Comparison of ENCODE assay signal across 14 cellular contexts in the genomic region with DNA sequence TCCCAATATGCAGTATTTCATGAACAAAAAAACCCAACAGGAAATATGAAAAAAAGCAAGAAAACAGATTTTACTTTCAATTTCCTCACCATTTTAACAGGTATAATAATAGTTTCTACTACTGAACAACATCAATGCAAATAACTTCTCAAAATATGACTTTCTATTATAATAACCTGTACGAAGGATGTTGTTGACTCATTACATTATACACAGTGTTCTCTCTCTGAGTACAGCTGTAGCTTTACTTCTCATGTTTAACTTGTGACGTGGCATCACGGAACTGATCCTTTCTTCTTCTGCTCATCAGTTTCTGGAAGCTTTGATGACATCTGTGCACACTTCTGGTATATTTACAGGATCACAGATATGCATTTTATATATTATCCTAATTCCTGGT. TPM values are rescaled to one million over a fixed set of nuclear protein-coding genes. Genes with fewer than 3 reads are reported as not detected.
A peak's percentile ranks its signal among the peaks of the same experiment; 100 is the strongest.
DNase-seq lines count a peak whose midpoint lies in the region; ATAC-seq, FAIRE-seq and TF ChIP-seq lines count a peak whose summit lies in the region.
"Had no signal": no experiment of that assay in that cellular context is flagged by ENCODE, and none has a peak within 500 bp of the region (broad histone marks: within the 10 kb centered on the region; RNA-seq: fewer than 3 reads in every experiment).

No MANE protein-coding gene starts in this region.

- intact Hi-C loops in GM12878 (cut with micrococcal nuclease; ENCODE audit: unreplicated experiment) (no loop called here), uterus (cut with DNase I; ENCODE audit: low total_unique reads) (no loop called here)

- POLR2A ChIA-PET in GM12878 (lab: Charles Lee): no interaction called here

- no peak for TF ChIP-seq CTCF in GM12878 (IDR thresholded peaks at IDR 0.05 in 2 of 3, conservative IDR thresholded peaks at IDR 0.05 in 1 of 3; ENCODE audit: control insufficient read depth in 2 of 3, extremely low read depth in 1 of 3, insufficient read depth in 1 of 3, low read depth in 3 of 3, low read length in 3 of 3)
- no peak for TF ChIP-seq CTCF in uterus (IDR thresholded peaks at IDR 0.05)

- TF ChIP-seq RAD21 in GM12878 (IDR thresholded peaks at IDR 0.05; ENCODE audit: insufficient read depth, low read depth, low read length): no peak

- no peak overlapping the region for H3K9ac ChIP-seq in GM12878 (ENCODE audit: control insufficient read depth, insufficient read depth, low read length)
- H3K9ac ChIP-seq: SK-N-SH had no signal

- ATAC-seq in activated CD4-positive, CD25-positive, alpha-beta regulatory T cell treated with anti-CD3 and anti-CD28 coated beads, Interleukin-2, amount 50 U/mL, for 24 hours: peak; percentile 92 to 98
- ATAC-seq in GM21423 (IDR thresholded peaks at IDR 0.05; ENCODE audit: unreplicated experiment) (peak; percentile 85), HG03095 (IDR thresholded peaks at IDR 0.05; ENCODE audit: unreplicated experiment) (peak; percentile 90), GM12878 (peak; percentile 96)

- no peaks in the 10 kb centered on the region for H3K9me3 ChIP-seq in GM12878 (replicated peaks; ENCODE audit: control insufficient read depth, insufficient read depth, low read length)
- H3K9me3 ChIP-seq in uterus: no peaks in the 10 kb centered on the region
- H3K9me3 ChIP-seq: SK-N-SH had no signal

- H3K4me1 ChIP-seq in GM12878 (ENCODE audit: control insufficient read depth, insufficient read depth, low read length) (peaks cover 9% of the 10 kb centered on the region), uterus (no peaks in the 10 kb centered on the region)

- no peaks in the 10 kb centered on the region for H4K20me1 ChIP-seq in GM12878 (ENCODE audit: control insufficient read depth, insufficient read depth)

- H3K79me2 ChIP-seq in GM12878 (ENCODE audit: control insufficient read depth, insufficient read depth, low read length): no peaks in the 10 kb centered on the region

- CTCF ChIA-PET in GM12878 (lab: Yijun Ruan, JAX): interaction anchor here (1.4 kb wide), 1 partner anchor 131 kb away, joined by 3 read pairs; no protein-coding TSS in a partner anchor

- no peaks in the 10 kb centered on the region for H3K27me3 ChIP-seq in GM12878 (replicated peaks in 1 of 2; ENCODE audit: control insufficient read depth in 2 of 2, insufficient read depth in 2 of 2, low read length in 1 of 2)
- no peaks in the 10 kb centered on the region for H3K27me3 ChIP-seq in uterus

- H3K36me3 ChIP-seq in GM12878 (ENCODE audit: control insufficient read depth in 2 of 2, insufficient read depth in 2 of 2, low read length in 1 of 2): peaks cover 12 to 13% of the 10 kb centered on the region in 2 experiments; a peak in 3 of 4 replicates
- H3K36me3 ChIP-seq in uterus: no peaks in the 10 kb centered on the region

- no peak for DNase-seq in activated CD4-positive, CD25-positive, alpha-beta regulatory T cell treated with anti-CD3 and anti-CD28 coated beads, Interleukin-2, amount 50 U/mL, for 72 hours
- peak; percentile 48 for DNase-seq in GM12878 (ENCODE audit: low read depth, low spot score)
- DNase-seq in uterus: no peak
- no peak for DNase-seq in GF-D8 (lab: John Stamatoyannopoulos, UW)
- DNase-seq in midbrain (lab: John Stamatoyannopoulos, UW): no peak
- DNase-seq: activated CD8-positive, alpha-beta memory T cell treated with anti-CD3 and anti-CD28 coated beads, Interleukin-2, amount 50 U/mL, for 48 hours; IMR-90; NCI-H2227 treated with DMSO at 0.1 percent for 48 hours; SK-N-SH had no signal

- RAD21 ChIA-PET in GM12878 (lab: Charles Lee; ENCODE audit: unreplicated experiment): interaction anchor here (1.4 kb wide), 1 partner anchor 390 kb away, joined by 5 read pairs; no protein-coding TSS in a partner anchor

- in situ Hi-C loops in GM12878 (cut with MboI): no loop called here

- 0 out of 2 replicates have a peak overlapping the region, but pooled peaks have one; percentile 13 for H3K4me2 ChIP-seq in GM12878 (ENCODE audit: control insufficient read depth, insufficient read depth)
- H3K4me2 ChIP-seq: SK-N-SH had no signal

- H3K27ac ChIP-seq in GM12878 (ENCODE audit: control insufficient read depth, insufficient read depth) (peak overlapping the region; percentile 68), uterus (no peak overlapping the region)
- H3K27ac ChIP-seq: 22Rv1 had no signal

- SMC1A ChIA-PET in GM12878 (lab: Charles Lee; ENCODE audit: uncharacterized antibody, unreplicated experiment): interaction anchor here (1.3 kb wide), 1 partner anchor 9 kb away, joined by 3 read pairs; no protein-coding TSS in a partner anchor

- TF ChIP-seq POLR2A in GM12878 (IDR thresholded peaks at IDR 0.05; ENCODE audit: low read depth, low read length) (no peak), uterus (IDR thresholded peaks at IDR 0.05) (no peak)

- WGBS in GM12878 (ENCODE audit: insufficient coverage, insufficient replicate concordance, low lambda C conversion rate, missing lambda C conversion rate): 3% methylated on average over 3 of the region's 3 CpGs

- H3K4me3 ChIP-seq in GM12878 (no peak overlapping the region), uterus (no peak overlapping the region)
- H3K4me3 ChIP-seq: lung had no signal

- no peak for TF ChIP-seq EP300 in GM12878 (IDR thresholded peaks at IDR 0.05; ENCODE audit: borderline replicate concordance in 1 of 2, control insufficient read depth in 1 of 2, low read depth in 2 of 2, low read length in 2 of 2)

- BruUV-seq in GM12878 (replicated peaks; lab: Mats Ljungman, UMichigan): no TSS peak

- no peak overlapping the region for H2AFZ ChIP-seq in GM12878 (ENCODE audit: control insufficient read depth, low read depth, low read length)

- peak; percentile 95 for FAIRE-seq in GM12878 (lab: Jason Lieb, UNC)

TF ChIP-seq in GM12878, 131 proteins besides CTCF, POLR2A, EP300 and RAD21 (continues in another document):
- TF ChIP-seq, protein P1, sequence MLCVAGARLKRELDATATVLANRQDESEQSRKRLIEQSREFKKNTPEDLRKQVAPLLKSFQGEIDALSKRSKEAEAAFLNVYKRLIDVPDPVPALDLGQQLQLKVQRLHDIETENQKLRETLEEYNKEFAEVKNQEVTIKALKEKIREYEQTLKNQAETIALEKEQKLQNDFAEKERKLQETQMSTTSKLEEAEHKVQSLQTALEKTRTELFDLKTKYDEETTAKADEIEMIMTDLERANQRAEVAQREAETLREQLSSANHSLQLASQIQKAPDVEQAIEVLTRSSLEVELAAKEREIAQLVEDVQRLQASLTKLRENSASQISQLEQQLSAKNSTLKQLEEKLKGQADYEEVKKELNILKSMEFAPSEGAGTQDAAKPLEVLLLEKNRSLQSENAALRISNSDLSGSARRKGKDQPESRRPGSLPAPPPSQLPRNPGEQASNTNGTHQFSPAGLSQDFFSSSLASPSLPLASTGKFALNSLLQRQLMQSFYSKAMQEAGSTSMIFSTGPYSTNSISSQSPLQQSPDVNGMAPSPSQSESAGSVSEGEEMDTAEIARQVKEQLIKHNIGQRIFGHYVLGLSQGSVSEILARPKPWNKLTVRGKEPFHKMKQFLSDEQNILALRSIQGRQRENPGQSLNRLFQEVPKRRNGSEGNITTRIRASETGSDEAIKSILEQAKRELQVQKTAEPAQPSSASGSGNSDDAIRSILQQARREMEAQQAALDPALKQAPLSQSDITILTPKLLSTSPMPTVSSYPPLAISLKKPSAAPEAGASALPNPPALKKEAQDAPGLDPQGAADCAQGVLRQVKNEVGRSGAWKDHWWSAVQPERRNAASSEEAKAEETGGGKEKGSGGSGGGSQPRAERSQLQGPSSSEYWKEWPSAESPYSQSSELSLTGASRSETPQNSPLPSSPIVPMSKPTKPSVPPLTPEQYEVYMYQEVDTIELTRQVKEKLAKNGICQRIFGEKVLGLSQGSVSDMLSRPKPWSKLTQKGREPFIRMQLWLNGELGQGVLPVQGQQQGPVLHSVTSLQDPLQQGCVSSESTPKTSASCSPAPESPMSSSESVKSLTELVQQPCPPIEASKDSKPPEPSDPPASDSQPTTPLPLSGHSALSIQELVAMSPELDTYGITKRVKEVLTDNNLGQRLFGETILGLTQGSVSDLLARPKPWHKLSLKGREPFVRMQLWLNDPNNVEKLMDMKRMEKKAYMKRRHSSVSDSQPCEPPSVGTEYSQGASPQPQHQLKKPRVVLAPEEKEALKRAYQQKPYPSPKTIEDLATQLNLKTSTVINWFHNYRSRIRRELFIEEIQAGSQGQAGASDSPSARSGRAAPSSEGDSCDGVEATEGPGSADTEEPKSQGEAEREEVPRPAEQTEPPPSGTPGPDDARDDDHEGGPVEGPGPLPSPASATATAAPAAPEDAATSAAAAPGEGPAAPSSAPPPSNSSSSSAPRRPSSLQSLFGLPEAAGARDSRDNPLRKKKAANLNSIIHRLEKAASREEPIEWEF (IDR thresholded peaks at IDR 0.05; ENCODE audit: insufficient replicate concordance, low read depth, low read length): no peak
- TF ChIP-seq NR2F1 (conservative IDR thresholded peaks at IDR 0.05) (no peak), CREB1 (IDR thresholded peaks at IDR 0.05; ENCODE audit: low read depth) (peak; percentile 95), TBL1XR1 (IDR thresholded peaks at IDR 0.05; ENCODE audit: low read depth, low read length) (0 out of 2 replicates have a peak, but pooled peaks have one; percentile 42), SIN3A (IDR thresholded peaks at IDR 0.05; ENCODE audit: low read depth, low read length) (no peak), ETV6 (conservative IDR thresholded peaks at IDR 0.05 in 1 of 2, IDR thresholded peaks at IDR 0.05 in 1 of 2; ENCODE audit: borderline replicate concordance in 1 of 2, low read depth in 1 of 2) (peak in 1 of 2 experiments; percentile 70; a peak in 1 of 4 replicates), MEF2A (IDR thresholded peaks at IDR 0.05; ENCODE audit: insufficient read depth, low read depth, low read length) (0 out of 2 replicates have a peak, but pooled peaks have one; percentile 49), NBN (IDR thresholded peaks at IDR 0.05) (no peak)

RNA-seq across cellular contexts. Expression of a gene that starts 40.0 kb away (rescaled TPM):
- 0.98 and 1.3 TPM in 2 replicates for total RNA-seq in GM12878 (2013; cell fraction: nucleolus; rRNA removed)
- total RNA-seq in GM12878 (2014; rRNA removed) (0.11 TPM in 1 of 2 replicates, not detected in the other), GM12878 (2014; rRNA removed; fragmentation: Illumina TruSeq; extraction: Trizol) (not detected in 2 replicates), GM12878 (2021) (not detected in 2 replicates), uterus (1 to 10 TPM in 3 of 4 donors, not detected in 1; 1.4 to 3.1 (median 3.0) TPM)
- polyA plus RNA-seq in GM12878 (2011; ENCODE audit: low read depth): not detected
- polyA plus RNA-seq in GM12878 (2011; rRNA removed) (not detected in 2 replicates), GM12878 (2014; fragmentation: Illumina TruSeq; extraction: Trizol) (0.06 TPM in 1 of 2 replicates, not detected in the other), GM12878 (2014; fragmentation: Nextera tagmentation; extraction: Ambion mirVana) (not detected), GM12878 (2014; rRNA removed) (not detected in 2 replicates), GM12878 (2016; fragmentation: Nextera tagmentation; extraction: Ambion mirVana) (not detected)
- not detected in 2 replicates for polyA plus RNA-seq in GM12878 (2011; cell fraction: cytosol; rRNA removed)
- polyA plus RNA-seq in GM12878 (2011; cell fraction: nucleus; rRNA removed): 0.13 TPM in 1 of 2 replicates, not detected in the other
- not detected in 2 replicates for polyA plus RNA-seq in GM12878 (2012)
- not detected in 2 replicates for polyA minus RNA-seq in GM12878 (2011; rRNA and poly(A)+ RNA removed)
- not detected in 2 replicates for polyA minus RNA-seq in GM12878 (2011; cell fraction: cytosol; rRNA and poly(A)+ RNA removed)
- polyA minus RNA-seq in GM12878 (2011; cell fraction: nucleus; rRNA and poly(A)+ RNA removed): not detected in 2 replicates
- total RNA-seq: IMR-90 had no signal
- polyA plus RNA-seq: IMR-90 had no signal
